10 cellular contexts compared by ENCODE assay signal in the genomic region with DNA sequence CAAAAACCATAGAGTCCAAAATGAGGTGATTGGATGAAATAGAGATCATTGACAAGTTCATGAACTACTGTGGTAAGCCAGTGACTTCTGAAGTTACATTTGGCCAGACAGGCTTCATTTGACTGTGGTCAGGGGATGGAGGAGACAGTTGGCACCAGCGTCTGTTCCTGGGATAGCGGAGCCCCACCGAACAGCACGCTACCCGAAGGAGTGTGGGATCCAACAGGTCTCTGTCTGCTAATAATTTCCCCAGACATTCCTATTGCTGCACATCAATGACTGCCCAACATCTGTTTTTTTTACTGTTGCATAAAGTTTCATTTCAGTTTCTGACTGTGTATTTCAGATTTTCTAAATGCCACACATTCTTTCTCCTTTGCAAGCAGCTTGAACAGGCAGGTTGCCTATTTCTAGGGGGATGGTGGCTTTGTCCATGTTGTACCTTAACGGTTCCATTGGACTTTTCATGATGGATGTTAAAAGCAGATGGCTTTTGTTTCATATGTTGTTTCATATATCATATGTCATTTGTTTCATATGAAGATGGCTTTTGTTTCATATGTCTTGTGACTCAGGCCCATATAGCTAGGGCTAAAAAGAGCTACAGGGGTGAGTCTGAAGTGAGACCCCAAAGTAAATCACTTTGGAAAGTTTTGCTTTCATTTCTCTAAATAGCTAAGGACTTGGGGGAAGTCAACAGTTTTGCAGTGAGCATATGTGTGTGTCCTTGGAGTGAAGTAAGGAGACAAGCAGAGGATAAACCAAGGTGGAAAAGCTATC.
A peak's percentile ranks its signal among the peaks of the same experiment; 100 is the strongest.
DNase-seq lines count a peak whose midpoint lies in the region; ATAC-seq and TF ChIP-seq lines count a peak whose summit lies in the region.
"Had no signal": no experiment of that assay in that cellular context is flagged by ENCODE, and none has a peak within 500 bp of the region (broad histone marks: within the 10 kb centered on the region; RNA-seq: fewer than 3 reads in every experiment).

No MANE protein-coding gene starts in this region.

- TF ChIP-seq CTCF in astrocyte of the cerebellum (IDR thresholded peaks at IDR 0.05; ENCODE audit: low read depth, low read length, missing control alignments): no peak

- in situ Hi-C loops in astrocyte of the cerebellum (cut with HindIII; ENCODE audit: low sequenced_read_pairs): no loop called here

- DNase-seq in astrocyte of the cerebellum (ENCODE audit: low read depth) (peak; percentile 65), sciatic nerve (ENCODE audit: low spot score) (peak; percentile 45), NCI-H2081 treated with DMSO at 0.1 percent for 48 hours (lab: John Stamatoyannopoulos, UW) (no peak), DMS153 treated with DMSO at 0.1 percent for 48 hours (lab: John Stamatoyannopoulos, UW; ENCODE audit: unreplicated experiment) (no peak)
- DNase-seq in activated CD4-positive, alpha-beta T cell treated with anti-CD3 and anti-CD28 coated beads, Interleukin-2, amount 50 U/mL, for 48 hours: no peak
- DNase-seq: activated naive CD8-positive, alpha-beta T cell treated with anti-CD3 and anti-CD28 coated beads for 36 hours; heart right ventricle had no signal

- peak; percentile 63 for ATAC-seq in GM18907 (IDR thresholded peaks at IDR 0.05; ENCODE audit: unreplicated experiment)
- peak; percentile 46 for ATAC-seq in HG03095 (IDR thresholded peaks at IDR 0.05; ENCODE audit: unreplicated experiment)
- peak; percentile 50 for ATAC-seq in sciatic nerve
- no peak for ATAC-seq in HG03565 (IDR thresholded peaks at IDR 0.05; ENCODE audit: unreplicated experiment)

- H3K4me3 ChIP-seq in astrocyte of the cerebellum (ENCODE audit: low read depth, low read length): no peak overlapping the region
- H3K4me3 ChIP-seq: heart right ventricle had no signal

- intact Hi-C loops in sciatic nerve (cut with DNase I): no loop called here

Comparison
In these comparisons a context has a peak if more than half of its experiments do, and no peak if none do; other contexts are left out.
1. DNase-seq: peak in astrocyte of the cerebellum (single experiment) and sciatic nerve (single experiment); none in NCI-H2081 treated with DMSO at 0.1 percent for 48 hours (single experiment), DMS153 treated with DMSO at 0.1 percent for 48 hours (single experiment) and activated CD4-positive, alpha-beta T cell treated with anti-CD3 and anti-CD28 coated beads, Interleukin-2, amount 50 U/mL, for 48 hours (0 of 2).